Comparison of ENCODE assay signal across 21 cellular contexts in the genomic region with DNA sequence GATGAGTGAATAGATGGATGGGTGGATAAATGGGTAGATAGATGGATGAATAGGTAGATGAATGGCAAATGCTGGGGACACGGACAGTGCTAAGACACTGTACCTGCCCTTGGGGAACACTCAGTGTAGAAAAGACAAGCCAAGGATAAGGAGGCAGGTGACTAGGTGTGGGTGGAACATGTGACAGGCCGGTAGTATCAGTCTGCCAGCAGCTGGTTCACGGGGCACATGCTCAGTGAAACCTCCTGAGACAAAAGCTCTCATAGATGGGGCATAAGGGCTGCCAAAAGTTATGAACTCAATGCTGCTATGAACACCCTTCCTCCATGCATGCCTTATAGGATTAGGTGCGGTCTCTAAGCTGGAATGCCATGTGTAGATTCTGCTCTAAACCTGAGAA.
DNase-seq lines count a peak whose midpoint lies in the region; ATAC-seq, FAIRE-seq and TF ChIP-seq lines count a peak whose summit lies in the region.
"Had no signal": no experiment of that assay in that cellular context is flagged by ENCODE, and none has a peak within 500 bp of the region (broad histone marks: within the 10 kb centered on the region; RNA-seq: fewer than 3 reads in every experiment).

No MANE protein-coding gene starts in this region.

- no peaks in the 10 kb centered on the region for H3K36me3 ChIP-seq in MM.1S (replicated peaks; ENCODE audit: insufficient read depth, low read length)
- no peaks in the 10 kb centered on the region for H3K36me3 ChIP-seq in K562 (ENCODE audit: control insufficient read depth, insufficient read depth, low read length)
- H3K36me3 ChIP-seq in spleen, result no peaks in the 10 kb centered on the region

- intact Hi-C loops in K562 (cut with micrococcal nuclease), result no loop called here
- intact Hi-C loops in spleen (cut with DNase I; ENCODE audit: low total_unique reads), result no loop called here

- H3K9ac ChIP-seq in MM.1S (ENCODE audit: low read length), result no peak overlapping the region
- no peak overlapping the region for H3K9ac ChIP-seq in K562 (ENCODE audit: insufficient read depth in 1 of 2, low read depth in 2 of 2, low read length in 2 of 2)
- H3K9ac ChIP-seq: KMS-11 had no signal

- ATAC-seq in K562, result no peak
- no peak for ATAC-seq in SK-N-SH treated with all-trans-retinoic acid at 6 μM for 48 hours
- ATAC-seq in HG02759 (IDR thresholded peaks at IDR 0.05; ENCODE audit: unreplicated experiment), result no peak
- ATAC-seq in HG03521 (IDR thresholded peaks at IDR 0.05; ENCODE audit: unreplicated experiment), result no peak
- ATAC-seq: PC-3 had no signal

- H3K4me3 ChIP-seq in MM.1S (ENCODE audit: low read length) (no peak overlapping the region), K562 (no peak overlapping the region), spleen (no peak overlapping the region)
- H3K4me3 ChIP-seq: SK-N-MC had no signal

- no peak overlapping the region for H3K27ac ChIP-seq in MM.1S (ENCODE audit: low read length)
- H3K27ac ChIP-seq in K562 (ENCODE audit: extremely low read depth, low read depth, low read length), result no peak overlapping the region
- no peak overlapping the region for H3K27ac ChIP-seq in spleen
- H3K27ac ChIP-seq: 22Rv1, KMS-11, SK-N-MC had no signal

- peaks cover 27% of the 10 kb centered on the region for H3K4me1 ChIP-seq in MM.1S (ENCODE audit: low read length)
- H3K4me1 ChIP-seq in K562 (replicated peaks in 1 of 2; ENCODE audit: control insufficient read depth in 2 of 2, insufficient read depth in 2 of 2, low read length in 2 of 2), result peaks cover 11 to 22% of the 10 kb centered on the region in 2 experiments
- peaks cover 0 to 7% (median 0%) of the 10 kb centered on the region in 6 donors for H3K4me1 ChIP-seq in spleen

- H3K9me3 ChIP-seq in MM.1S (replicated peaks; ENCODE audit: insufficient read depth, low read length) (no peaks in the 10 kb centered on the region), K562 (replicated peaks; ENCODE audit: control insufficient read depth, insufficient read depth, low read depth, low read length) (no peaks in the 10 kb centered on the region), spleen (no peaks in the 10 kb centered on the region)

- POLR2A ChIA-PET in K562 (lab: Yijun Ruan, JAX), result interaction anchor here (3.3 kb wide), 1 partner anchor 12 kb away, joined by 15 read pairs; no protein-coding TSS in a partner anchor

- TF ChIP-seq EP300 in K562 (IDR thresholded peaks at IDR 0.05; ENCODE audit: low read length), result no peak

- DNase-seq in DMS79 treated with DMSO at 0.1 percent for 48 hours (lab: John Stamatoyannopoulos, UW), result peak; percentile 24
- no peak for DNase-seq in DMS79 (lab: John Stamatoyannopoulos, UW)
- DNase-seq in MM.1S, result peak; percentile 47
- DNase-seq in K562 (ENCODE audit: extremely low read depth in 1 of 4, low spot score in 3 of 4), result no peak
- DNase-seq in spleen, result peak; percentile 33
- DNase-seq: ACHN, DMS53, H7, HFFc6, NCI-H1105, NCI-H146, NCI-H2029, PC-3, SHP77 treated with DMSO at 0.1 percent for 48 hours had no signal

- no peak for TF ChIP-seq POLR2A in K562 (conservative IDR thresholded peaks at IDR 0.05)
- no peak for TF ChIP-seq POLR2A in spleen (IDR thresholded peaks at IDR 0.05)

- H4K20me1 ChIP-seq in MM.1S (ENCODE audit: insufficient read depth, low read length), result no peaks in the 10 kb centered on the region
- no peaks in the 10 kb centered on the region for H4K20me1 ChIP-seq in K562 (replicated peaks; ENCODE audit: control insufficient read depth, insufficient read depth, low read length)

- H3F3A ChIP-seq in MM.1S (ENCODE audit: insufficient read depth, low read length), result no peaks in the 10 kb centered on the region

- no TSS peak for BruUV-seq in K562 (replicated peaks; lab: Mats Ljungman, UMichigan)

- H3K79me2 ChIP-seq in MM.1S (ENCODE audit: low read length) (no peaks in the 10 kb centered on the region), K562 (ENCODE audit: control insufficient read depth, insufficient read depth, low read length) (no peaks in the 10 kb centered on the region)

- CTCF ChIA-PET in K562 (lab: Yijun Ruan, JAX; ENCODE audit: low intra/inter-chr PET ratio), result interaction anchor here (0.7 kb wide), 1 partner anchor 390 kb away, joined by 4 read pairs; no protein-coding TSS in a partner anchor

- no peak for TF ChIP-seq RAD21 in K562 (CRISPR knock-in tag; conservative IDR thresholded peaks at IDR 0.05 in 1 of 2, IDR thresholded peaks at IDR 0.05 in 1 of 2)

- in situ Hi-C loops in K562 (cut with MboI), result no loop called here

- no peaks in the 10 kb centered on the region for H3K27me3 ChIP-seq in MM.1S (replicated peaks; ENCODE audit: insufficient read depth, low read length)
- H3K27me3 ChIP-seq in K562 (ENCODE audit: control insufficient read depth in 2 of 2, insufficient read depth in 2 of 2, low read length in 2 of 2), result peaks cover 7 to 22% of the 10 kb centered on the region in 2 experiments; a peak in 3 of 5 replicates
- H3K27me3 ChIP-seq in spleen (replicated peaks in 1 of 7), result no peaks in the 10 kb centered on the region

- TF ChIP-seq CTCF in MM.1S (IDR thresholded peaks at IDR 0.05; ENCODE audit: low read length), result no peak
- no peak for TF ChIP-seq CTCF in K562 (IDR thresholded peaks at IDR 0.05 in 2 of 3, conservative IDR thresholded peaks at IDR 0.05 in 1 of 3; ENCODE audit: insufficient read depth in 2 of 3, low read depth in 1 of 3, low read length in 3 of 3)
- TF ChIP-seq CTCF in spleen (IDR thresholded peaks at IDR 0.05 in 8 of 11, conservative IDR thresholded peaks at IDR 0.05 in 3 of 11), result no peak

- H2AFZ ChIP-seq in MM.1S (ENCODE audit: low read length), result no peak overlapping the region
- H2AFZ ChIP-seq in K562 (ENCODE audit: low read depth, low read length), result no peak overlapping the region

- 7% methylated on average over 4 of the region's 4 CpGs for WGBS in K562 (ENCODE audit: insufficient coverage, low coverage, missing lambda C conversion rate)
- 70 to 86% (median 78%) methylated on average over 4 of the region's 4 CpGs for WGBS in spleen, 5 donors

- no peak for FAIRE-seq in K562 (lab: Jason Lieb, UNC)
- FAIRE-seq: HTR-8/SVneo had no signal

- H3K4me2 ChIP-seq in MM.1S (ENCODE audit: low read depth, low read length) (no peak overlapping the region), K562 (ENCODE audit: insufficient read depth, low read length) (no peak overlapping the region)

- H3K9me1 ChIP-seq in K562 (ENCODE audit: control insufficient read depth, insufficient read depth, low read length), result no peaks in the 10 kb centered on the region

- no peaks in the 10 kb centered on the region for H3K9me2 ChIP-seq in MM.1S (replicated peaks; ENCODE audit: insufficient read depth, low read length)

TF ChIP-seq in K562, 482 proteins besides CTCF, POLR2A, EP300 and RAD21:
- TF ChIP-seq SMAD2 (IDR thresholded peaks at IDR 0.05; ENCODE audit: low read depth, low read length) (no peak), GTF2E2 (tag; IDR thresholded peaks at IDR 0.05) (no peak), TCF7L2 (IDR thresholded peaks at IDR 0.05; ENCODE audit: low read depth, low read length) (no peak), PHB (CRISPR knock-in tag; IDR thresholded peaks at IDR 0.05) (no peak), NRF1 (conservative IDR thresholded peaks at IDR 0.05 in 1 of 2, IDR thresholded peaks at IDR 0.05 in 1 of 2) (peak; percentile 55 to 63)

TF ChIP-seq in SK-N-SH treated with all-trans-retinoic acid at 6 μM for 48 hours, 23 proteins besides CTCF, POLR2A, EP300 and RAD21:
- TF ChIP-seq ISL1 (CRISPR knock-in tag; IDR thresholded peaks at IDR 0.05) (no peak), ZFP3 (CRISPR knock-in tag; IDR thresholded peaks at IDR 0.05) (no peak)

Comparison
In these comparisons a context has a peak if more than half of its experiments do, and no peak if none do; other contexts are left out.
1. DNase-seq: peak in DMS79 treated with DMSO at 0.1 percent for 48 hours (single experiment), MM.1S (single experiment) and spleen (single experiment); none in DMS79 (single experiment) and K562 (0 of 4).